Comparison of ENCODE assay signal across 12 cellular contexts in genomic region chr2:54459037-54459441, GRCh38. TPM values are rescaled to one million over a fixed set of nuclear protein-coding genes. Genes with fewer than 3 reads are reported as not detected.
DNase-seq lines count a peak whose midpoint lies in the region; ATAC-seq and TF ChIP-seq lines count a peak whose summit lies in the region.
"Had no signal": no experiment of that assay in that cellular context is flagged by ENCODE, and none has a peak within 500 bp of the region (broad histone marks: within the 10 kb centered on the region; RNA-seq: fewer than 3 reads in every experiment).

No MANE protein-coding gene starts in this region.

- H3K27ac ChIP-seq in rectal smooth muscle tissue (ENCODE audit: low read depth, low read length), result no peak overlapping the region
- no peak overlapping the region for H3K27ac ChIP-seq in CD8-positive, alpha-beta T cell (ENCODE audit: low read depth, low read length)

- DNase-seq in Daoy (ENCODE audit: low read depth) (peak; percentile 11), NB4 (ENCODE audit: low read depth) (peak; percentile 91), endothelial cell (ENCODE audit: low spot score) (no peak), GDM1 (lab: John Stamatoyannopoulos, UW) (no peak), iPS-NIHi11 (ENCODE audit: low spot score) (no peak), NOMO-1 (lab: John Stamatoyannopoulos, UW; ENCODE audit: unreplicated experiment in 2 of 2) (no peak)
- no peak for DNase-seq in CD8-positive, alpha-beta T cell
- DNase-seq: activated B cell treated with CpG ODN at 0.5 μM for 24 hours; islet precursor cell; NCI-H1694; stimulated activated CD4-positive, alpha-beta T cell treated with anti-CD3 and anti-CD28 coated beads, Interleukin-2, amount 100 ng/mL, for 48 hours had no signal

- no peaks in the 10 kb centered on the region for H3K9me3 Mint-ChIP-seq in endothelial cell (ENCODE audit: unreplicated experiment)
- H3K9me3 Mint-ChIP-seq in CD8-positive, alpha-beta T cell, result no peaks in the 10 kb centered on the region
- H3K9me3 Mint-ChIP-seq: activated B cell treated with CpG ODN at 0.5 μM for 24 hours had no signal

- H3K36me3 ChIP-seq in rectal smooth muscle tissue (ENCODE audit: control insufficient read depth, insufficient read depth, low read length), result no peaks in the 10 kb centered on the region
- H3K36me3 ChIP-seq in CD8-positive, alpha-beta T cell (ENCODE audit: insufficient read depth, low read length), result no peaks in the 10 kb centered on the region

- H3K9ac ChIP-seq in rectal smooth muscle tissue (ENCODE audit: low read length), result no peak overlapping the region

- peaks cover 9% of the 10 kb centered on the region for H3K4me1 ChIP-seq in rectal smooth muscle tissue (ENCODE audit: control insufficient read depth, insufficient read depth, low read length)
- peaks cover 18% of the 10 kb centered on the region for H3K4me1 ChIP-seq in CD8-positive, alpha-beta T cell (ENCODE audit: insufficient read depth, low read length)

- CTCF ChIA-PET in CD8-positive, alpha-beta T cell (lab: Charles Lee), result no interaction called here

- no peaks in the 10 kb centered on the region for H3K9me3 ChIP-seq in CD8-positive, alpha-beta T cell (ENCODE audit: low read length)

- no peak for ATAC-seq in CD8-positive, alpha-beta T cell

- peaks cover 26% of the 10 kb centered on the region for H3K27me3 Mint-ChIP-seq in endothelial cell (ENCODE audit: unreplicated experiment)
- H3K27me3 Mint-ChIP-seq in CD8-positive, alpha-beta T cell (ENCODE audit: low read depth), result peaks cover 59% of the 10 kb centered on the region

- no peak for TF ChIP-seq CTCF in NB4 (IDR thresholded peaks at IDR 0.05; ENCODE audit: low read depth, low read length)
- TF ChIP-seq CTCF in endothelial cell (IDR thresholded peaks at IDR 0.05; ENCODE audit: unreplicated experiment), result no peak
- TF ChIP-seq CTCF in CD8-positive, alpha-beta T cell (IDR thresholded peaks at IDR 0.05), result no peak

- peak overlapping the region; percentile 52 for H3K27ac Mint-ChIP-seq in endothelial cell (ENCODE audit: unreplicated experiment)
- no peak overlapping the region for H3K27ac Mint-ChIP-seq in CD8-positive, alpha-beta T cell
- H3K27ac Mint-ChIP-seq: activated B cell treated with CpG ODN at 0.5 μM for 24 hours had no signal

- intact Hi-C loops in CD8-positive, alpha-beta T cell (cut with DNase I, micrococcal nuclease), result no loop called here

- TF ChIP-seq POLR2A in NB4 (IDR thresholded peaks at IDR 0.05; ENCODE audit: extremely low read depth, insufficient read length), result no peak

- no peaks in the 10 kb centered on the region for H3K27me3 ChIP-seq in rectal smooth muscle tissue (ENCODE audit: control insufficient read depth, insufficient read depth, low read length)
- H3K27me3 ChIP-seq in CD8-positive, alpha-beta T cell (ENCODE audit: insufficient read depth, low read length), result peaks cover 31% of the 10 kb centered on the region

- peak overlapping the region; percentile 99 for H3K4me3 Mint-ChIP-seq in endothelial cell (ENCODE audit: unreplicated experiment)
- no peak overlapping the region for H3K4me3 Mint-ChIP-seq in CD8-positive, alpha-beta T cell
- H3K4me3 Mint-ChIP-seq: activated B cell treated with CpG ODN at 0.5 μM for 24 hours had no signal

- peaks cover 70% of the 10 kb centered on the region for H3K4me1 Mint-ChIP-seq in endothelial cell (ENCODE audit: unreplicated experiment)
- peaks cover 17% of the 10 kb centered on the region for H3K4me1 Mint-ChIP-seq in CD8-positive, alpha-beta T cell (ENCODE audit: low read depth)

- POLR2A ChIA-PET in CD8-positive, alpha-beta T cell (lab: Charles Lee), result no interaction called here

- H3K36me3 Mint-ChIP-seq in endothelial cell (ENCODE audit: low read depth, unreplicated experiment), result peaks cover 33% of the 10 kb centered on the region
- H3K36me3 Mint-ChIP-seq in CD8-positive, alpha-beta T cell, result no peaks in the 10 kb centered on the region

- H3K4me3 ChIP-seq in NB4 (ENCODE audit: low read depth, low read length), result no peak overlapping the region
- peak overlapping the region; percentile 2 for H3K4me3 ChIP-seq in rectal smooth muscle tissue (ENCODE audit: low read length)
- H3K4me3 ChIP-seq in CD8-positive, alpha-beta T cell (ENCODE audit: low read depth, low read length), result no peak overlapping the region

RNA-seq across cellular contexts. Expression of gene SPTBN1, which starts 2.9 kb away (rescaled TPM):
- total RNA-seq in Daoy (2014; rRNA removed; shearing (Covaris generic)), result 138 and 154 TPM in 2 replicates
- total RNA-seq in endothelial cell (ENCODE audit: unreplicated experiment), result 983 TPM
- total RNA-seq in CD8-positive, alpha-beta T cell, result 100 to 1,000 TPM; 268 to 278 TPM

Comparison
In these comparisons a context has a peak if more than half of its experiments do, and no peak if none do; other contexts are left out.
1. DNase-seq: peak in Daoy (single experiment) and NB4 (single experiment); none in endothelial cell (single experiment), GDM1 (single experiment), CD8-positive, alpha-beta T cell (0 of 7), iPS-NIHi11 (single experiment) and NOMO-1 (0 of 2).